ENCODE assay signal across 10 cellular contexts in genomic region chr2:221635949-221636348, GRCh38.
DNase-seq lines count a peak whose midpoint lies in the region; ATAC-seq and TF ChIP-seq lines count a peak whose summit lies in the region.
"Had no signal": no experiment of that assay in that cellular context is flagged by ENCODE, and none has a peak within 500 bp of the region (broad histone marks: within the 10 kb centered on the region; RNA-seq: fewer than 3 reads in every experiment).

No MANE protein-coding gene starts in this region.

- CTCF ChIA-PET in activated CD8-positive, alpha-beta memory T cell treated with anti-CD3 and anti-CD28 coated beads, Interleukin-2, amount 10 ng/mL, durations not matched to agents 7 days and 5 days (lab: Charles Lee): no interaction called here

- no peaks in the 10 kb centered on the region for H3K27me3 Mint-ChIP-seq in type B pancreatic cell
- peaks cover 2% of the 10 kb centered on the region for H3K27me3 Mint-ChIP-seq in activated CD8-positive, alpha-beta memory T cell treated with anti-CD3 and anti-CD28 coated beads, Interleukin-2, amount 10 ng/mL, durations not matched to agents 7 days and 5 days

- H3K36me3 Mint-ChIP-seq in type B pancreatic cell: no peaks in the 10 kb centered on the region
- H3K36me3 Mint-ChIP-seq in activated CD8-positive, alpha-beta memory T cell treated with anti-CD3 and anti-CD28 coated beads, Interleukin-2, amount 10 ng/mL, durations not matched to agents 7 days and 5 days: no peaks in the 10 kb centered on the region

- peaks cover 5% of the 10 kb centered on the region for H3K9me3 Mint-ChIP-seq in type B pancreatic cell
- H3K9me3 Mint-ChIP-seq in activated CD8-positive, alpha-beta memory T cell treated with anti-CD3 and anti-CD28 coated beads, Interleukin-2, amount 10 ng/mL, durations not matched to agents 7 days and 5 days (ENCODE audit: low read depth): no peaks in the 10 kb centered on the region

- no peak overlapping the region for H3K27ac Mint-ChIP-seq in type B pancreatic cell
- H3K27ac Mint-ChIP-seq in activated CD8-positive, alpha-beta memory T cell treated with anti-CD3 and anti-CD28 coated beads, Interleukin-2, amount 10 ng/mL, durations not matched to agents 7 days and 5 days: no peak overlapping the region

- peak; percentile 21 for TF ChIP-seq CTCF in type B pancreatic cell (conservative IDR thresholded peaks at IDR 0.05)

- no peak for ATAC-seq in GM21447 (IDR thresholded peaks at IDR 0.05; ENCODE audit: unreplicated experiment)
- no peak for ATAC-seq in activated CD8-positive, alpha-beta memory T cell treated with anti-CD3 and anti-CD28 coated beads, Interleukin-2, amount 10 ng/mL, durations not matched to agents 7 days and 5 days

- no peak overlapping the region for H3K4me3 Mint-ChIP-seq in type B pancreatic cell
- H3K4me3 Mint-ChIP-seq in activated CD8-positive, alpha-beta memory T cell treated with anti-CD3 and anti-CD28 coated beads, Interleukin-2, amount 10 ng/mL, durations not matched to agents 7 days and 5 days: no peak overlapping the region

- no peaks in the 10 kb centered on the region for H3K4me1 Mint-ChIP-seq in type B pancreatic cell (ENCODE audit: unreplicated experiment)
- H3K4me1 Mint-ChIP-seq in activated CD8-positive, alpha-beta memory T cell treated with anti-CD3 and anti-CD28 coated beads, Interleukin-2, amount 10 ng/mL, durations not matched to agents 7 days and 5 days: no peaks in the 10 kb centered on the region

- DNase-seq in SHP77 (lab: John Stamatoyannopoulos, UW) (peak; percentile 14 to 15), SHP77 treated with DMSO at 0.1 percent for 48 hours (lab: John Stamatoyannopoulos, UW) (no peak), NCI-H510A (lab: John Stamatoyannopoulos, UW) (peak; percentile 17), glomerular visceral epithelial cell (ENCODE audit: extremely low spot score) (peak; percentile 17), type B pancreatic cell (ENCODE audit: extremely low spot score, unreplicated experiment) (no peak), GM19240 (ENCODE audit: insufficient read length, low spot score) (no peak)
- DNase-seq in activated CD8-positive, alpha-beta memory T cell treated with anti-CD3 and anti-CD28 coated beads, Interleukin-2, amount 10 ng/mL, durations not matched to agents 7 days and 5 days: no peak
- DNase-seq: BE2C, MM.1S had no signal

Comparison
In these comparisons a context has a peak if more than half of its experiments do, and no peak if none do; other contexts are left out.
1. DNase-seq: peak in SHP77 (2 of 2), NCI-H510A (single experiment) and glomerular visceral epithelial cell (single experiment); none in SHP77 treated with DMSO at 0.1 percent for 48 hours (single experiment), type B pancreatic cell (single experiment), GM19240 (single experiment) and activated CD8-positive, alpha-beta memory T cell treated with anti-CD3 and anti-CD28 coated beads, Interleukin-2, amount 10 ng/mL, durations not matched to agents 7 days and 5 days (single experiment).